ENCODE assay signal across 1 cellular context in genomic region chr20:23509580-23509913, GRCh38.
A peak's percentile ranks its signal among the peaks of the same experiment; 100 is the strongest.
TF ChIP-seq lines count a peak whose summit lies in the region.

No MANE protein-coding gene starts in this region.

TF ChIP-seq in HepG2, 621 proteins besides CTCF, POLR2A, EP300 and RAD21 (continued from another document):
- TF ChIP-seq, protein P1, sequence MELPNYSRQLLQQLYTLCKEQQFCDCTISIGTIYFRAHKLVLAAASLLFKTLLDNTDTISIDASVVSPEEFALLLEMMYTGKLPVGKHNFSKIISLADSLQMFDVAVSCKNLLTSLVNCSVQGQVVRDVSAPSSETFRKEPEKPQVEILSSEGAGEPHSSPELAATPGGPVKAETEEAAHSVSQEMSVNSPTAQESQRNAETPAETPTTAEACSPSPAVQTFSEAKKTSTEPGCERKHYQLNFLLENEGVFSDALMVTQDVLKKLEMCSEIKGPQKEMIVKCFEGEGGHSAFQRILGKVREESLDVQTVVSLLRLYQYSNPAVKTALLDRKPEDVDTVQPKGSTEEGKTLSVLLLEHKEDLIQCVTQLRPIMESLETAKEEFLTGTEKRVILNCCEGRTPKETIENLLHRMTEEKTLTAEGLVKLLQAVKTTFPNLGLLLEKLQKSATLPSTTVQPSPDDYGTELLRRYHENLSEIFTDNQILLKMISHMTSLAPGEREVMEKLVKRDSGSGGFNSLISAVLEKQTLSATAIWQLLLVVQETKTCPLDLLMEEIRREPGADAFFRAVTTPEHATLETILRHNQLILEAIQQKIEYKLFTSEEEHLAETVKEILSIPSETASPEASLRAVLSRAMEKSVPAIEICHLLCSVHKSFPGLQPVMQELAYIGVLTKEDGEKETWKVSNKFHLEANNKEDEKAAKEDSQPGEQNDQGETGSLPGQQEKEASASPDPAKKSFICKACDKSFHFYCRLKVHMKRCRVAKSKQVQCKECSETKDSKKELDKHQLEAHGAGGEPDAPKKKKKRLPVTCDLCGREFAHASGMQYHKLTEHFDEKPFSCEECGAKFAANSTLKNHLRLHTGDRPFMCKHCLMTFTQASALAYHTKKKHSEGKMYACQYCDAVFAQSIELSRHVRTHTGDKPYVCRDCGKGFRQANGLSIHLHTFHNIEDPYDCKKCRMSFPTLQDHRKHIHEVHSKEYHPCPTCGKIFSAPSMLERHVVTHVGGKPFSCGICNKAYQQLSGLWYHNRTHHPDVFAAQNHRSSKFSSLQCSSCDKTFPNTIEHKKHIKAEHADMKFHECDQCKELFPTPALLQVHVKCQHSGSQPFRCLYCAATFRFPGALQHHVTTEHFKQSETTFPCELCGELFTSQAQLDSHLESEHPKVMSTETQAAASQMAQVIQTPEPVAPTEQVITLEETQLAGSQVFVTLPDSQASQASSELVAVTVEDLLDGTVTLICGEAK (IDR thresholded peaks at IDR 0.05), result no peak
- TF ChIP-seq, protein P1 (CRISPR knock-in tag; IDR thresholded peaks at IDR 0.05), result 0 out of 2 replicates have a peak, but pooled peaks have one; percentile 40
- 0 out of 2 replicates have a peak, but pooled peaks have one; percentile 22 for TF ChIP-seq FOXO1 (CRISPR knock-in tag; IDR thresholded peaks at IDR 0.05)
- TF ChIP-seq PBX3 (CRISPR knock-in tag; IDR thresholded peaks at IDR 0.05; ENCODE audit: borderline replicate concordance), result no peak
- no peak for TF ChIP-seq ZFP36 (IDR thresholded peaks at IDR 0.05; ENCODE audit: borderline replicate concordance, low read depth, low read length, partially characterized antibody)
- TF ChIP-seq AHDC1 (CRISPR knock-in tag; IDR thresholded peaks at IDR 0.05; ENCODE audit: borderline replicate concordance), result no peak
- TF ChIP-seq STAT5B (CRISPR knock-in tag; IDR thresholded peaks at IDR 0.05), result no peak
- no peak for TF ChIP-seq NFE2L1 (CRISPR knock-in tag; IDR thresholded peaks at IDR 0.05; ENCODE audit: borderline replicate concordance)
- TF ChIP-seq ZNF10 (CRISPR knock-in tag; IDR thresholded peaks at IDR 0.05; ENCODE audit: borderline replicate concordance, low read depth), result no peak
- no peak for TF ChIP-seq SOX13 (IDR thresholded peaks at IDR 0.05)
- 0 out of 4 replicates have a peak, but pooled peaks of 1 of the 2 experiments have one; percentile 12 for TF ChIP-seq SOX13 (CRISPR knock-in tag; conservative IDR thresholded peaks at IDR 0.05 in 1 of 2, IDR thresholded peaks at IDR 0.05 in 1 of 2)
- no peak for TF ChIP-seq ZNF598 (CRISPR knock-in tag; IDR thresholded peaks at IDR 0.05; ENCODE audit: borderline replicate concordance)
- TF ChIP-seq ZFX (CRISPR knock-in tag; IDR thresholded peaks at IDR 0.05; ENCODE audit: low read depth), result no peak
- no peak for TF ChIP-seq TFDP1 (CRISPR knock-in tag; IDR thresholded peaks at IDR 0.05; ENCODE audit: borderline replicate concordance)
- no peak for TF ChIP-seq RCOR2 (CRISPR knock-in tag; IDR thresholded peaks at IDR 0.05)
- TF ChIP-seq CBFB (CRISPR knock-in tag; IDR thresholded peaks at IDR 0.05), result no peak
- no peak for TF ChIP-seq ZFP91 (CRISPR knock-in tag; IDR thresholded peaks at IDR 0.05; ENCODE audit: borderline replicate concordance)
- no peak for TF ChIP-seq PITX1 (CRISPR knock-in tag; IDR thresholded peaks at IDR 0.05)
- TF ChIP-seq ZMYM3 (CRISPR knock-in tag; IDR thresholded peaks at IDR 0.05), result no peak
- no peak for TF ChIP-seq GZF1 (CRISPR knock-in tag; IDR thresholded peaks at IDR 0.05)
- no peak for TF ChIP-seq ZNF24 (IDR thresholded peaks at IDR 0.05)
- TF ChIP-seq AKAP8 (CRISPR knock-in tag; IDR thresholded peaks at IDR 0.05), result no peak
- TF ChIP-seq FOXA1 (IDR thresholded peaks at IDR 0.05), result no peak
- TF ChIP-seq FOXA1 (CRISPR knock-in tag; IDR thresholded peaks at IDR 0.05), result no peak
- no peak for TF ChIP-seq CENPBD1 (CRISPR knock-in tag; IDR thresholded peaks at IDR 0.05; ENCODE audit: borderline replicate concordance, low read depth)
